Comparison of ENCODE assay signal across 24 cellular contexts in genomic region chr2:59604143-59604542, GRCh38.
"Had no signal": no experiment of that assay in that cellular context is flagged by ENCODE, and none has a peak within 500 bp of the region (broad histone marks: within the 10 kb centered on the region; RNA-seq: fewer than 3 reads in every experiment).

No MANE protein-coding gene starts in this region.

- H3K4me3 Mint-ChIP-seq: activated CD4-positive, alpha-beta T cell treated with anti-CD3 and anti-CD28 coated beads for 36 hours; activated CD8-positive, alpha-beta T cell treated with anti-CD3 and anti-CD28 coated beads for 36 hours; activated naive CD8-positive, alpha-beta T cell treated with anti-CD3 and anti-CD28 coated beads, Interleukin-2, amount 50 U/mL, for 24 hours; activated T-helper 1 cell treated with anti-CD3 and anti-CD28 coated beads, Interleukin-12 subunit alpha, Interleukin-12 subunit beta, Interleukin-2, Interleukin-4 antibody, amounts not matched to agents 30 ng/mL and 10 ng/mL and 1 ng/mL, durations not matched to agents 14 hours and 24 hours and 36 hours; central memory CD8-positive, alpha-beta T cell had no signal

- H3K27ac Mint-ChIP-seq: activated CD4-positive, alpha-beta T cell treated with anti-CD3 and anti-CD28 coated beads for 36 hours; activated CD8-positive, alpha-beta T cell treated with anti-CD3 and anti-CD28 coated beads for 36 hours; activated naive CD4-positive, alpha-beta T cell treated with anti-CD3 and anti-CD28 coated beads, Interleukin-2, amount 50 U/mL, for 72 hours; activated naive CD8-positive, alpha-beta T cell treated with anti-CD3 and anti-CD28 coated beads, Interleukin-2, amount 50 U/mL, for 24 hours; activated T-helper 1 cell treated with anti-CD3 and anti-CD28 coated beads, Interleukin-12 subunit alpha, Interleukin-12 subunit beta, Interleukin-2, Interleukin-4 antibody, amounts not matched to agents 30 ng/mL and 10 ng/mL and 1 ng/mL, durations not matched to agents 14 hours and 24 hours and 36 hours had no signal

- H3K9me3 Mint-ChIP-seq: activated naive CD4-positive, alpha-beta T cell treated with anti-CD3 and anti-CD28 coated beads, Interleukin-2, amount 50 U/mL, for 72 hours had no signal

- H3K4me1 Mint-ChIP-seq: activated CD4-positive, alpha-beta T cell treated with anti-CD3 and anti-CD28 coated beads for 36 hours; activated naive CD8-positive, alpha-beta T cell treated with anti-CD3 and anti-CD28 coated beads, Interleukin-2, amount 50 U/mL, for 24 hours; central memory CD8-positive, alpha-beta T cell had no signal

- DNase-seq: activated CD4-positive, alpha-beta T cell treated with anti-CD3 and anti-CD28 coated beads for 36 hours; activated CD4-positive, CD25-positive, alpha-beta regulatory T cell; activated CD8-positive, alpha-beta memory T cell treated with anti-CD3 and anti-CD28 coated beads, Interleukin-2, amount 50 U/mL, for 4 hours; activated CD8-positive, alpha-beta T cell treated with anti-CD3 and anti-CD28 coated beads for 36 hours; activated effector memory CD4-positive, alpha-beta T cell treated with Interleukin-2 at 50 U/mL for 16 hours; activated naive CD4-positive, alpha-beta T cell treated with Interleukin-2 at 50 U/mL for 16 hours; activated naive CD8-positive, alpha-beta T cell treated with anti-CD3 and anti-CD28 coated beads, Interleukin-2, amount 50 U/mL, for 24 hours; activated T-cell treated with anti-CD3 and anti-CD28 coated beads, Interleukin-2, amount 50 U/mL, for 1 hour; amniotic stem cell; body of pancreas; MG63; MV-4-11; NCI-H1092 treated with DMSO at 0.1 percent for 48 hours; NCI-H1930; NCI-H446; NCI-H524; NCI-H748 treated with DMSO at 0.1 percent for 48 hours; SJCRH30; SK-N-SH; T-helper 1 cell had no signal

- ATAC-seq: activated CD4-positive, alpha-beta T cell treated with anti-CD3 and anti-CD28 coated beads for 36 hours; activated CD8-positive, alpha-beta T cell treated with anti-CD3 and anti-CD28 coated beads for 36 hours; activated naive CD4-positive, alpha-beta T cell treated with anti-CD3 and anti-CD28 coated beads, Interleukin-2, amount 50 U/mL, for 72 hours; activated naive CD8-positive, alpha-beta T cell treated with anti-CD3 and anti-CD28 coated beads, Interleukin-2, amount 50 U/mL, for 24 hours; body of pancreas; Right ventricle myocardium inferior had no signal

- H3K27me3 Mint-ChIP-seq: activated CD4-positive, alpha-beta T cell treated with anti-CD3 and anti-CD28 coated beads for 36 hours; activated CD8-positive, alpha-beta T cell treated with anti-CD3 and anti-CD28 coated beads for 36 hours; activated naive CD8-positive, alpha-beta T cell treated with anti-CD3 and anti-CD28 coated beads, Interleukin-2, amount 50 U/mL, for 24 hours; central memory CD8-positive, alpha-beta T cell had no signal
